Comparison of ENCODE assay signal across 8 cellular contexts in the genomic region with DNA sequence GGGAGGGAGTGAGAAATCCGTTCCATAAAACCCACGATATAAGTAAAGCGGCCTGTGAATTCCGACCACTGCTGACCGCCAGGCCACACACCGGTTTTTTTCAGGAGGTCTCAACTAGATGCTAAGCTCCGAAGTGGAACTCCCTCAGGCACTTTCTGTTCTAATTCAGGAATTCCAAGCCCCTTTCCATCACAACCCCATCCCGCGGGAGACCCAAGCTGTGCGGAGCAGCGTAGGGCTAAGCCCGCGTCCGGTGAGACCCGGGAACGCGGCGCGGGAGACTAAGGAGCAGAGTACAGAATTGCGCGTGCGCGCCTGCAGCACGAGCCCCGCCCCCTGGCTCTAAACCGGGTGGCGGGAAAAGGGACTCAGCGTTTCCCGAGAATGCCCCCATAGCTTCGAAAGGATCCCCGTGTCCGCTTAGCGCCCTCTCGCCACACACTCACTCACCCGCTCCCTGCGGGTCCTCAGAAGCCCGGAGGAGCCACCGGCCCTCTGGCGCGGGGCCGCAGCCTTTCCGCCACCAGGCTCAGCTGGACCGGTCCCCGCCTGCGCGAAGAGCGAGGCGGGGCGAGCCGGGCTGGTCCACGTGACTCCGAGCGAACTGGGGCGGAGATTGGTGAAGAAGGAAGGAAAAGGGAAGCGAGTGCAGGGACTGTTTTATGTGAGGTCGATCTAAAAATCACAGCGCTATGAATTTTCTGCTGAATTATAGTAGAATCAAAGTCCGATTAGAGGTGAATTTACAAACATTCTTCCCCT. TPM values are rescaled to one million over a fixed set of nuclear protein-coding genes. Genes with fewer than 3 reads are reported as not detected.
A peak's percentile ranks its signal among the peaks of the same experiment; 100 is the strongest.
DNase-seq lines count a peak whose midpoint lies in the region; ATAC-seq and TF ChIP-seq lines count a peak whose summit lies in the region.

TSS of gene TIMELESS (minus strand) at position 567 of the 762 bp plus-strand sequence. CDS start 15,256 bp downstream, outside the sequence.

- peaks cover 7% of the 10 kb centered on the region for H3K27me3 ChIP-seq in adipocyte (replicated peaks; ENCODE audit: control insufficient read depth, insufficient read depth, low read length)
- no peaks in the 10 kb centered on the region for H3K27me3 ChIP-seq in trophoblast cell (ENCODE audit: insufficient read depth, low read length)

- H3K36me3 Mint-ChIP-seq in type B pancreatic cell: peaks cover 18% of the 10 kb centered on the region

- peak within 1 kb of the TSS; percentile 92 for H2BK5ac ChIP-seq in trophoblast cell (ENCODE audit: low read depth, low read length, poor library complexity)

- H3K23ac ChIP-seq in trophoblast cell (ENCODE audit: low read length): no peak within 1 kb of the TSS

- peaks cover 4% of the 10 kb centered on the region for H3K79me2 ChIP-seq in trophoblast cell (ENCODE audit: control insufficient read depth, insufficient read depth, low read length, poor library complexity)

- H3K27ac Mint-ChIP-seq in type B pancreatic cell: peak within 1 kb of the TSS; percentile 90

- H3K4me1 ChIP-seq in adipocyte (ENCODE audit: control insufficient read depth, insufficient read depth, low read length) (peaks cover 4% of the 10 kb centered on the region), trophoblast cell (ENCODE audit: control insufficient read depth in 1 of 2, insufficient read depth in 2 of 2, low read length in 2 of 2) (no peaks in the 10 kb centered on the region)

- peak within 1 kb of the TSS; percentile 92 for H3K18ac ChIP-seq in trophoblast cell (ENCODE audit: low read length)

- TF ChIP-seq CTCF in GM12864 (IDR thresholded peaks at IDR 0.05; ENCODE audit: low read depth, low read length, missing control alignments) (no peak), type B pancreatic cell (conservative IDR thresholded peaks at IDR 0.05) (peak; percentile 49)

- H3K9me3 ChIP-seq in adipocyte (ENCODE audit: control insufficient read depth, low read length) (no peaks in the 10 kb centered on the region), trophoblast cell (ENCODE audit: insufficient read depth, low read depth, low read length) (peaks cover 2% of the 10 kb centered on the region)

- peak within 1 kb of the TSS; percentile 96 for H3K4me3 Mint-ChIP-seq in type B pancreatic cell

- H3K4me3 ChIP-seq in GM12864 (ENCODE audit: low read depth, low read length) (peak within 1 kb of the TSS; percentile 64), adipocyte (ENCODE audit: low read length) (peak within 1 kb of the TSS; percentile 89), trophoblast cell (ENCODE audit: low read depth, low read length) (peak within 1 kb of the TSS; percentile 83)

- H4K91ac ChIP-seq in trophoblast cell (ENCODE audit: low read depth, low read length): peak within 1 kb of the TSS; percentile 58

- H3K4me1 Mint-ChIP-seq in type B pancreatic cell (ENCODE audit: unreplicated experiment): peaks cover 22% of the 10 kb centered on the region

- H3K4ac ChIP-seq in trophoblast cell (ENCODE audit: low read depth, low read length): peak within 1 kb of the TSS; percentile 70

- H3K27me3 Mint-ChIP-seq in type B pancreatic cell: no peaks in the 10 kb centered on the region

- H3K9ac ChIP-seq in adipocyte (ENCODE audit: low read length) (peak within 1 kb of the TSS; percentile 86), trophoblast cell (ENCODE audit: low read length) (peak within 1 kb of the TSS; percentile 96)

- H4K8ac ChIP-seq in trophoblast cell (ENCODE audit: low read depth, low read length): peak within 1 kb of the TSS; percentile 91

- peak; percentile 95 for ATAC-seq in HG02678 (IDR thresholded peaks at IDR 0.05; ENCODE audit: unreplicated experiment)

- peak within 1 kb of the TSS; percentile 92 for H3K4me2 ChIP-seq in trophoblast cell (ENCODE audit: low read length)

- H3K9me3 Mint-ChIP-seq in type B pancreatic cell: peaks cover 7% of the 10 kb centered on the region

- peak within 1 kb of the TSS; percentile 91 for H4K12ac ChIP-seq in trophoblast cell (ENCODE audit: low read depth, low read length)

- peak within 1 kb of the TSS; percentile 25 for H2BK120ac ChIP-seq in trophoblast cell (ENCODE audit: insufficient read depth, low read length, poor library complexity)

- no peak within 1 kb of the TSS for H2BK12ac ChIP-seq in trophoblast cell (ENCODE audit: low read length)

- intact Hi-C loops in cardiac septum (cut with DNase I): loop anchor here (5.0 kb wide), 1 partner anchor 87 kb away; the partner anchor contains the start of genes APOF and STAT2

- H3K79me1 ChIP-seq in trophoblast cell (ENCODE audit: low read length): peaks cover 7% of the 10 kb centered on the region

- H3K36me3 ChIP-seq in adipocyte (ENCODE audit: control insufficient read depth, insufficient read depth, low read length, severe bottlenecking): no peaks in the 10 kb centered on the region
- peaks cover 0 to 2% of the 10 kb centered on the region in 2 experiments for H3K36me3 ChIP-seq in trophoblast cell (ENCODE audit: control insufficient read depth in 1 of 2, insufficient read depth in 2 of 2, low read length in 2 of 2)

- no peak within 1 kb of the TSS for H2AK5ac ChIP-seq in trophoblast cell (ENCODE audit: low read length)

- WGBS in trophoblast cell (ENCODE audit: extremely low coverage, insufficient coverage, insufficient read length): no CpG with 5 or more reads among the region's 58 CpGs

- DNase-seq in GM12864 (ENCODE audit: low read depth): peak; percentile 70
- DNase-seq in NCI-H1417 (lab: John Stamatoyannopoulos, UW): peak; percentile 93 to 99 (median 98)
- peak; percentile 77 for DNase-seq in T follicular helper cell (ENCODE audit: low read depth)
- peak; percentile 96 for DNase-seq in adipocyte (ENCODE audit: low read depth)
- DNase-seq in cardiac septum (ENCODE audit: low spot score): peak; percentile 96
- peak; percentile 82 to 89 for DNase-seq in trophoblast cell
- peak; percentile 92 for DNase-seq in type B pancreatic cell (ENCODE audit: extremely low spot score, unreplicated experiment)

- peak within 1 kb of the TSS; percentile 91 for H3K14ac ChIP-seq in trophoblast cell (ENCODE audit: low read length)

- H2AFZ ChIP-seq in trophoblast cell (ENCODE audit: insufficient read depth, low read length, poor library complexity): peak within 1 kb of the TSS; percentile 74

- peak within 1 kb of the TSS; percentile 97 for H3K27ac ChIP-seq in trophoblast cell (ENCODE audit: low read depth, low read length)

RNA-seq across cellular contexts. Expression of gene TIMELESS, which starts in this region (rescaled TPM):
- total RNA-seq in cardiac septum: 2.0 TPM
- polyA plus RNA-seq in trophoblast cell (2013): 22.6 and 24.0 TPM in 2 replicates
- total RNA-seq in type B pancreatic cell (ENCODE audit: low replicate concordance): 23.0 and 57.4 TPM in 2 replicates

Comparison
In these comparisons a context has a peak if more than half of its experiments do, and no peak if none do; other contexts are left out.
1. Peak in every context shown above with its lines: DNase-seq, ATAC-seq, H3K4me3 ChIP-seq and H3K27ac ChIP-seq.